ENCODE assay signal across 11 cellular contexts in genomic region chr20:48635361-48635760, GRCh38.
DNase-seq lines count a peak whose midpoint lies in the region; ATAC-seq and TF ChIP-seq lines count a peak whose summit lies in the region.
"Had no signal": no experiment of that assay in that cellular context is flagged by ENCODE, and none has a peak within 500 bp of the region (broad histone marks: within the 10 kb centered on the region; RNA-seq: fewer than 3 reads in every experiment).

No MANE protein-coding gene starts in this region.

- H3K36me3 ChIP-seq in CD8-positive, alpha-beta T cell (ENCODE audit: insufficient read depth, low read length): peaks cover 80% of the 10 kb centered on the region
- H3K36me3 ChIP-seq: pancreas had no signal

- no peak for DNase-seq in CD8-positive, alpha-beta T cell
- DNase-seq in activated B cell treated with CpG ODN at 0.5 μM for 24 hours: no peak
- DNase-seq in posterior vena cava (ENCODE audit: low spot score): peak; percentile 52
- no peak for DNase-seq in HT-29 (ENCODE audit: low spot score)

- CTCF ChIA-PET in CD8-positive, alpha-beta T cell (lab: Charles Lee): interaction anchor here (0.6 to 2.2 kb wide), 6 partner anchors 10 to 1330 kb away, joined by 3 to 10 read pairs (median 4); no protein-coding TSS in a partner anchor
- CTCF ChIA-PET in activated B cell treated with CpG ODN at 0.5 μM for 24 hours (lab: Charles Lee): interaction anchor here (0.9 to 1.0 kb wide), 2 partner anchors 22 to 909 kb away, joined by 3 read pairs; no protein-coding TSS in a partner anchor

- intact Hi-C loops in CD8-positive, alpha-beta T cell (cut with DNase I, micrococcal nuclease): no loop called here
- intact Hi-C loops in activated B cell treated with CpG ODN at 0.5 μM for 24 hours (cut with micrococcal nuclease): no loop called here
- intact Hi-C loops in dendritic cell treated with granulocyte-macrophage colony-stimulating factor and Interleukin-4, amounts not matched to agents 40 ng/mL and 50 ng/mL, for 4 days (cut with micrococcal nuclease): no loop called here
- intact Hi-C loops in posterior vena cava (cut with DNase I): no loop called here

- H3K36me3 Mint-ChIP-seq in CD8-positive, alpha-beta T cell: peaks cover 79% of the 10 kb centered on the region
- H3K36me3 Mint-ChIP-seq in activated B cell treated with CpG ODN at 0.5 μM for 24 hours (ENCODE audit: low read depth): peaks cover 85% of the 10 kb centered on the region
- H3K36me3 Mint-ChIP-seq in dendritic cell treated with granulocyte-macrophage colony-stimulating factor and Interleukin-4, amounts not matched to agents 40 ng/mL and 50 ng/mL, for 4 days (ENCODE audit: low read depth): peaks cover 100% of the 10 kb centered on the region

- H3K27me3 ChIP-seq in CD8-positive, alpha-beta T cell (ENCODE audit: insufficient read depth, low read length): no peaks in the 10 kb centered on the region
- H3K27me3 ChIP-seq: esophagus muscularis mucosa, pancreas, suprapubic skin had no signal

- H3K4me1 ChIP-seq in CD8-positive, alpha-beta T cell (ENCODE audit: insufficient read depth, low read length): no peaks in the 10 kb centered on the region
- H3K4me1 ChIP-seq: esophagus muscularis mucosa, pancreas, suprapubic skin had no signal

- no peaks in the 10 kb centered on the region for H3K9me3 Mint-ChIP-seq in CD8-positive, alpha-beta T cell
- no peaks in the 10 kb centered on the region for H3K9me3 Mint-ChIP-seq in activated B cell treated with CpG ODN at 0.5 μM for 24 hours
- H3K9me3 Mint-ChIP-seq in dendritic cell treated with granulocyte-macrophage colony-stimulating factor and Interleukin-4, amounts not matched to agents 40 ng/mL and 50 ng/mL, for 4 days: no peaks in the 10 kb centered on the region

- no peaks in the 10 kb centered on the region for H3K27me3 Mint-ChIP-seq in CD8-positive, alpha-beta T cell (ENCODE audit: low read depth)
- no peaks in the 10 kb centered on the region for H3K27me3 Mint-ChIP-seq in activated B cell treated with CpG ODN at 0.5 μM for 24 hours
- no peaks in the 10 kb centered on the region for H3K27me3 Mint-ChIP-seq in dendritic cell treated with granulocyte-macrophage colony-stimulating factor and Interleukin-4, amounts not matched to agents 40 ng/mL and 50 ng/mL, for 4 days
- H3K27me3 Mint-ChIP-seq: brain had no signal

- H3K4me3 Mint-ChIP-seq in CD8-positive, alpha-beta T cell: no peak overlapping the region
- no peak overlapping the region for H3K4me3 Mint-ChIP-seq in activated B cell treated with CpG ODN at 0.5 μM for 24 hours
- H3K4me3 Mint-ChIP-seq in dendritic cell treated with granulocyte-macrophage colony-stimulating factor and Interleukin-4, amounts not matched to agents 40 ng/mL and 50 ng/mL, for 4 days: no peak overlapping the region
- H3K4me3 Mint-ChIP-seq: brain had no signal

- H3K4me3 ChIP-seq in CD8-positive, alpha-beta T cell (ENCODE audit: low read depth, low read length): no peak overlapping the region
- H3K4me3 ChIP-seq: esophagus muscularis mucosa, pancreas, suprapubic skin had no signal

- no peak for TF ChIP-seq CTCF in CD8-positive, alpha-beta T cell (IDR thresholded peaks at IDR 0.05)
- TF ChIP-seq CTCF in activated B cell treated with CpG ODN at 0.5 μM for 24 hours (IDR thresholded peaks at IDR 0.05): no peak

- peak overlapping the region; percentile 27 for H3K27ac Mint-ChIP-seq in CD8-positive, alpha-beta T cell
- H3K27ac Mint-ChIP-seq in activated B cell treated with CpG ODN at 0.5 μM for 24 hours: peak overlapping the region; percentile 24
- H3K27ac Mint-ChIP-seq in dendritic cell treated with granulocyte-macrophage colony-stimulating factor and Interleukin-4, amounts not matched to agents 40 ng/mL and 50 ng/mL, for 4 days: peak overlapping the region; percentile 16

- no peak for ATAC-seq in CD8-positive, alpha-beta T cell
- ATAC-seq in activated B cell treated with CpG ODN at 0.5 μM for 24 hours (ENCODE audit: low read depth) (no peak), GM21390 (IDR thresholded peaks at IDR 0.05; ENCODE audit: unreplicated experiment) (no peak), SK-N-SH treated with all-trans-retinoic acid at 6 μM for 48 hours (no peak)

- no peak overlapping the region for H3K27ac ChIP-seq in CD8-positive, alpha-beta T cell (ENCODE audit: low read depth, low read length)
- H3K27ac ChIP-seq: esophagus muscularis mucosa, pancreas, suprapubic skin had no signal

- no peaks in the 10 kb centered on the region for H3K9me3 ChIP-seq in CD8-positive, alpha-beta T cell (ENCODE audit: low read length)
- H3K9me3 ChIP-seq: esophagus muscularis mucosa, pancreas, suprapubic skin had no signal

- POLR2A ChIA-PET in CD8-positive, alpha-beta T cell (lab: Charles Lee): interaction anchor here (0.6 kb wide), 1 partner anchor 83 kb away, joined by 3 read pairs; no protein-coding TSS in a partner anchor
- POLR2A ChIA-PET in activated B cell treated with CpG ODN at 0.5 μM for 24 hours (lab: Charles Lee): interaction anchor here (0.8 kb wide), 1 partner anchor 287 kb away, joined by 3 read pairs; no protein-coding TSS in a partner anchor

- peaks cover 2% of the 10 kb centered on the region for H3K4me1 Mint-ChIP-seq in CD8-positive, alpha-beta T cell (ENCODE audit: low read depth)
- H3K4me1 Mint-ChIP-seq in activated B cell treated with CpG ODN at 0.5 μM for 24 hours: no peaks in the 10 kb centered on the region
- H3K4me1 Mint-ChIP-seq in dendritic cell treated with granulocyte-macrophage colony-stimulating factor and Interleukin-4, amounts not matched to agents 40 ng/mL and 50 ng/mL, for 4 days (ENCODE audit: low read depth): peaks cover 46% of the 10 kb centered on the region

TF ChIP-seq in SK-N-SH treated with all-trans-retinoic acid at 6 μM for 48 hours, 23 proteins besides CTCF, POLR2A, EP300 and RAD21 (continues in another document):
- no peak for TF ChIP-seq GLIS3 (CRISPR knock-in tag; IDR thresholded peaks at IDR 0.05)
- no peak for TF ChIP-seq TOX (CRISPR knock-in tag; IDR thresholded peaks at IDR 0.05; ENCODE audit: borderline replicate concordance)
- no peak for TF ChIP-seq POU6F1 (CRISPR knock-in tag; IDR thresholded peaks at IDR 0.05; ENCODE audit: borderline replicate concordance, low read depth)
- no peak for TF ChIP-seq OSR1 (CRISPR knock-in tag; IDR thresholded peaks at IDR 0.05)
- TF ChIP-seq SNAI2 (CRISPR knock-in tag; IDR thresholded peaks at IDR 0.05): no peak
- TF ChIP-seq ESRRG (CRISPR knock-in tag; IDR thresholded peaks at IDR 0.05): no peak
- no peak for TF ChIP-seq PPARA (CRISPR knock-in tag; IDR thresholded peaks at IDR 0.05; ENCODE audit: borderline replicate concordance)
- no peak for TF ChIP-seq BACH2 (CRISPR knock-in tag; IDR thresholded peaks at IDR 0.05; ENCODE audit: borderline replicate concordance)
- no peak for TF ChIP-seq TCF4 (CRISPR knock-in tag; IDR thresholded peaks at IDR 0.05; ENCODE audit: borderline replicate concordance)
- TF ChIP-seq ZFP30 (CRISPR knock-in tag; IDR thresholded peaks at IDR 0.05): no peak
- TF ChIP-seq ZNF565 (CRISPR knock-in tag; conservative IDR thresholded peaks at IDR 0.05; ENCODE audit: low read depth): no peak
- TF ChIP-seq ZNF8 (CRISPR knock-in tag; IDR thresholded peaks at IDR 0.05): no peak
- TF ChIP-seq ZC3H10 (CRISPR knock-in tag; IDR thresholded peaks at IDR 0.05): no peak
- no peak for TF ChIP-seq ARNTL (CRISPR knock-in tag; IDR thresholded peaks at IDR 0.05; ENCODE audit: borderline replicate concordance, low read depth)
- TF ChIP-seq CREB5 (CRISPR knock-in tag; IDR thresholded peaks at IDR 0.05; ENCODE audit: low read depth): no peak
- TF ChIP-seq ZFP3 (CRISPR knock-in tag; IDR thresholded peaks at IDR 0.05): no peak
- TF ChIP-seq RARB (CRISPR knock-in tag; IDR thresholded peaks at IDR 0.05): no peak
- TF ChIP-seq PATZ1 (CRISPR knock-in tag; IDR thresholded peaks at IDR 0.05; ENCODE audit: borderline replicate concordance): no peak
- no peak for TF ChIP-seq CSDC2 (CRISPR knock-in tag; IDR thresholded peaks at IDR 0.05)
